In genomic region chr5:155761502-155761901, GRCh38 we compare ENCODE assay signal across 24 cellular contexts.
A peak's percentile ranks its signal among the peaks of the same experiment; 100 is the strongest.
DNase-seq lines count a peak whose midpoint lies in the region; ATAC-seq and TF ChIP-seq lines count a peak whose summit lies in the region.
"Had no signal": no experiment of that assay in that cellular context is flagged by ENCODE, and none has a peak within 500 bp of the region (broad histone marks: within the 10 kb centered on the region; RNA-seq: fewer than 3 reads in every experiment).

No MANE protein-coding gene starts in this region.

- peaks cover 14% of the 10 kb centered on the region for H3K9me3 Mint-ChIP-seq in natural killer cell treated with Interleukin-12 subunit alpha and Interleukin-12 subunit beta and Interleukin-15 and Interleukin-18, amount 100 ng/mL, for 72 hours
- peaks cover 14 to 17% of the 10 kb centered on the region in 2 donors for H3K9me3 Mint-ChIP-seq in natural killer cell
- peaks cover 17% of the 10 kb centered on the region for H3K9me3 Mint-ChIP-seq in central memory CD8-positive, alpha-beta T cell
- peaks cover 7% of the 10 kb centered on the region for H3K9me3 Mint-ChIP-seq in neural progenitor cell

- no peaks in the 10 kb centered on the region for H3K27me3 Mint-ChIP-seq in natural killer cell treated with Interleukin-12 subunit alpha and Interleukin-12 subunit beta and Interleukin-15 and Interleukin-18, amount 100 ng/mL, for 72 hours
- no peaks in the 10 kb centered on the region for H3K27me3 Mint-ChIP-seq in natural killer cell (ENCODE audit: low read depth in 2 of 2)
- no peaks in the 10 kb centered on the region for H3K27me3 Mint-ChIP-seq in central memory CD8-positive, alpha-beta T cell
- H3K27me3 Mint-ChIP-seq in neural progenitor cell (ENCODE audit: insufficient read depth, low read depth) = peaks cover 2% of the 10 kb centered on the region
- H3K27me3 Mint-ChIP-seq: IgD-negative memory B cell had no signal

- H3K27ac ChIP-seq in HEK293 (ENCODE audit: extremely low read depth, low read depth, low read length) (no peak overlapping the region), neural progenitor cell (no peak overlapping the region)
- H3K27ac ChIP-seq: KMS-11, SJCRH30 had no signal

- H3K4me1 ChIP-seq in HEK293 (ENCODE audit: control insufficient read depth, insufficient read depth, low read length) = no peaks in the 10 kb centered on the region
- H3K4me1 ChIP-seq in neural progenitor cell = no peaks in the 10 kb centered on the region
- H3K4me1 ChIP-seq: BE2C, SJCRH30 had no signal

- H3F3A ChIP-seq in neural progenitor cell (ENCODE audit: low read depth) = no peaks in the 10 kb centered on the region

- H3K9me3 ChIP-seq in HEK293 (ENCODE audit: control insufficient read depth, insufficient read depth, low read depth, low read length) (no peaks in the 10 kb centered on the region), neural progenitor cell (ENCODE audit: low read depth) (no peaks in the 10 kb centered on the region)
- H3K9me3 ChIP-seq: BE2C, SJCRH30 had no signal

- H3K9ac ChIP-seq in neural progenitor cell = no peak overlapping the region
- H3K9ac ChIP-seq: KMS-11 had no signal

- CTCF ChIA-PET in HEK293 (lab: Yijun Ruan, JAX) = no interaction called here

- no peaks in the 10 kb centered on the region for H3K79me2 ChIP-seq in neural progenitor cell (ENCODE audit: low read depth)

- H3K4me3 Mint-ChIP-seq in natural killer cell treated with Interleukin-12 subunit alpha and Interleukin-12 subunit beta and Interleukin-15 and Interleukin-18, amount 100 ng/mL, for 72 hours = peak overlapping the region; percentile 4
- H3K4me3 Mint-ChIP-seq in natural killer cell = no peak overlapping the region
- H3K4me3 Mint-ChIP-seq in central memory CD8-positive, alpha-beta T cell = peak overlapping the region; percentile 8
- H3K4me3 Mint-ChIP-seq in neural progenitor cell = peak overlapping the region; percentile 0
- H3K4me3 Mint-ChIP-seq: CD14-positive monocyte, GM23338, IgD-negative memory B cell had no signal

- intact Hi-C loops in natural killer cell (cut with micrococcal nuclease) = no loop called here

- H3K4me3 ChIP-seq in HEK293 (ENCODE audit: low read depth, low read length) (no peak overlapping the region), neural progenitor cell (no peak overlapping the region)
- H3K4me3 ChIP-seq: GM23338, SJCRH30 had no signal

- peaks cover 10 to 16% of the 10 kb centered on the region in 2 donors for H3K4me1 Mint-ChIP-seq in natural killer cell treated with Interleukin-12 subunit alpha and Interleukin-12 subunit beta and Interleukin-15 and Interleukin-18, amount 100 ng/mL, for 72 hours (ENCODE audit: low read depth in 2 of 2)
- peaks cover 10 to 13% of the 10 kb centered on the region in 2 donors for H3K4me1 Mint-ChIP-seq in natural killer cell
- H3K4me1 Mint-ChIP-seq in central memory CD8-positive, alpha-beta T cell = peaks cover 22% of the 10 kb centered on the region
- no peaks in the 10 kb centered on the region for H3K4me1 Mint-ChIP-seq in neural progenitor cell
- H3K4me1 Mint-ChIP-seq: CD14-positive monocyte, GM23338 had no signal

- ATAC-seq in natural killer cell treated with Interleukin-12 subunit alpha and Interleukin-12 subunit beta and Interleukin-15 and Interleukin-18, amount 100 ng/mL, for 72 hours = no peak
- ATAC-seq in natural killer cell (no peak), HG03520 (IDR thresholded peaks at IDR 0.05; ENCODE audit: unreplicated experiment) (no peak)
- ATAC-seq in central memory CD8-positive, alpha-beta T cell (replicated peaks; ENCODE audit: extremely low read depth, poor library complexity, severe bottlenecking) = no peak
- ATAC-seq: GM23338, PC-3 had no signal

- H3K36me3 ChIP-seq in HEK293 (ENCODE audit: control insufficient read depth in 2 of 2, insufficient read depth in 1 of 2, low read length in 2 of 2) (no peaks in the 10 kb centered on the region), neural progenitor cell (no peaks in the 10 kb centered on the region)
- H3K36me3 ChIP-seq: BE2C, SJCRH30 had no signal

- H3K27me3 ChIP-seq in neural progenitor cell = no peaks in the 10 kb centered on the region
- H3K27me3 ChIP-seq: BE2C, SJCRH30 had no signal

- H3K36me3 Mint-ChIP-seq in natural killer cell treated with Interleukin-12 subunit alpha and Interleukin-12 subunit beta and Interleukin-15 and Interleukin-18, amount 100 ng/mL, for 72 hours = peaks cover 9% of the 10 kb centered on the region
- H3K36me3 Mint-ChIP-seq in natural killer cell (no peaks in the 10 kb centered on the region), neural progenitor cell (no peaks in the 10 kb centered on the region)
- H3K36me3 Mint-ChIP-seq in central memory CD8-positive, alpha-beta T cell (ENCODE audit: insufficient read depth) = peaks cover 6% of the 10 kb centered on the region
- H3K36me3 Mint-ChIP-seq: CD14-positive monocyte, IgD-negative memory B cell had no signal

- no peaks in the 10 kb centered on the region for H4K20me1 ChIP-seq in neural progenitor cell (ENCODE audit: low read depth)

- POLR2A ChIA-PET in HEK293 (lab: Yijun Ruan, JAX) = no interaction called here

- no peak overlapping the region for H3K4me2 ChIP-seq in neural progenitor cell
- H3K4me2 ChIP-seq: GM23338, KMS-11 had no signal

- TF ChIP-seq CTCF in natural killer cell (IDR thresholded peaks at IDR 0.05) (no peak), HEK293 (tag by site-specific recombination; IDR thresholded peaks at IDR 0.05) (no peak), neural progenitor cell (IDR thresholded peaks at IDR 0.05) (no peak)

- DNase-seq in natural killer cell treated with Interleukin-12 subunit alpha and Interleukin-12 subunit beta and Interleukin-15 and Interleukin-18, amount 100 ng/mL, for 72 hours (ENCODE audit: low spot score) = no peak
- DNase-seq in natural killer cell (no peak), neural progenitor cell (ENCODE audit: low spot score) (no peak), COLO829 (ENCODE audit: low spot score) (no peak), NCI-H2196 treated with DMSO at 0.1 percent for 48 hours (lab: John Stamatoyannopoulos, UW; ENCODE audit: unreplicated experiment) (no peak)
- no peak for DNase-seq in central memory CD8-positive, alpha-beta T cell (ENCODE audit: low spot score in 2 of 2)
- DNase-seq: BE2C; DMS153; DND-41; HCEC 1CT; MM.1S; NCI-H2029; NCI-H446 treated with DMSO at 0.1 percent for 48 hours; NCI-H526; NCI-H82; NK-92 treated with Interleukin-12 subunit alpha and Interleukin-12 subunit beta, amount 100 ng/mL, for 24 hours; PC-3; SJCRH30 had no signal

- peak overlapping the region in 1 of 2 donors; percentile 27 for H3K27ac Mint-ChIP-seq in natural killer cell treated with Interleukin-12 subunit alpha and Interleukin-12 subunit beta and Interleukin-15 and Interleukin-18, amount 100 ng/mL, for 72 hours
- H3K27ac Mint-ChIP-seq in natural killer cell = peak overlapping the region in 1 of 2 donors; percentile 36
- peak overlapping the region; percentile 70 for H3K27ac Mint-ChIP-seq in central memory CD8-positive, alpha-beta T cell (ENCODE audit: low read depth)
- no peak overlapping the region for H3K27ac Mint-ChIP-seq in neural progenitor cell
- H3K27ac Mint-ChIP-seq: CD14-positive monocyte, GM23338, IgD-negative memory B cell had no signal

- no peak overlapping the region for H2AFZ ChIP-seq in neural progenitor cell (replicated peaks)
- H2AFZ ChIP-seq: GM23338 had no signal

TF ChIP-seq in HEK293, 187 proteins besides CTCF, POLR2A, EP300 and RAD21:
- TF ChIP-seq ATF2 (tag by site-specific recombination; IDR thresholded peaks at IDR 0.05; ENCODE audit: low read depth) = no peak
- TF ChIP-seq ZBTB6 (tag by site-specific recombination; IDR thresholded peaks at IDR 0.05) = peak; percentile 99
- TF ChIP-seq, protein P1, sequence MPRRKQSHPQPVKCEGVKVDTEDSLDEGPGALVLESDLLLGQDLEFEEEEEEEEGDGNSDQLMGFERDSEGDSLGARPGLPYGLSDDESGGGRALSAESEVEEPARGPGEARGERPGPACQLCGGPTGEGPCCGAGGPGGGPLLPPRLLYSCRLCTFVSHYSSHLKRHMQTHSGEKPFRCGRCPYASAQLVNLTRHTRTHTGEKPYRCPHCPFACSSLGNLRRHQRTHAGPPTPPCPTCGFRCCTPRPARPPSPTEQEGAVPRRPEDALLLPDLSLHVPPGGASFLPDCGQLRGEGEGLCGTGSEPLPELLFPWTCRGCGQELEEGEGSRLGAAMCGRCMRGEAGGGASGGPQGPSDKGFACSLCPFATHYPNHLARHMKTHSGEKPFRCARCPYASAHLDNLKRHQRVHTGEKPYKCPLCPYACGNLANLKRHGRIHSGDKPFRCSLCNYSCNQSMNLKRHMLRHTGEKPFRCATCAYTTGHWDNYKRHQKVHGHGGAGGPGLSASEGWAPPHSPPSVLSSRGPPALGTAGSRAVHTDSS (tag by site-specific recombination; IDR thresholded peaks at IDR 0.05) = peak; percentile 84
- no peak for TF ChIP-seq ZNF211 (tag by site-specific recombination; IDR thresholded peaks at IDR 0.05; ENCODE audit: low read depth)
